18 cellular contexts compared by ENCODE assay signal in genomic region chr2:112643488-112643887, GRCh38. TPM values are rescaled to one million over a fixed set of nuclear protein-coding genes. Genes with fewer than 3 reads are reported as not detected.
A peak's percentile ranks its signal among the peaks of the same experiment; 100 is the strongest.
DNase-seq lines count a peak whose midpoint lies in the region; ATAC-seq and TF ChIP-seq lines count a peak whose summit lies in the region.
"Had no signal": no experiment of that assay in that cellular context is flagged by ENCODE, and none has a peak within 500 bp of the region (broad histone marks: within the 10 kb centered on the region; RNA-seq: fewer than 3 reads in every experiment).

No MANE protein-coding gene starts in this region.

- peaks cover 15% of the 10 kb centered on the region for H3K36me3 Mint-ChIP-seq in natural killer cell
- H3K36me3 Mint-ChIP-seq in natural killer cell treated with Interleukin-12 subunit alpha and Interleukin-12 subunit beta and Interleukin-15 and Interleukin-18, amount 100 ng/mL, for 72 hours = peaks cover 20% of the 10 kb centered on the region

- H3K27me3 ChIP-seq in adrenal gland = no peaks in the 10 kb centered on the region
- H3K27me3 ChIP-seq: MG63, thyroid gland had no signal

- whole genome bisulfite sequencing in adrenal gland, 4 donors = 77 to 87% (median 82%) methylated on average over 3 of the region's 3 CpGs
- WGBS in mesodermal cell (ENCODE audit: insufficient coverage in 2 of 2), 2 experiments = 69 to 81% methylated on average over 2 to 3 of the region's 3 CpGs

- H3K27ac Mint-ChIP-seq in natural killer cell = peak overlapping the region; percentile 89 to 91
- H3K27ac Mint-ChIP-seq in natural killer cell treated with Interleukin-12 subunit alpha and Interleukin-12 subunit beta and Interleukin-15 and Interleukin-18, amount 100 ng/mL, for 72 hours = peak overlapping the region in 1 of 2 donors; percentile 76
- H3K27ac Mint-ChIP-seq: GM23338 had no signal

- H3K9me3 ChIP-seq in adrenal gland (replicated peaks in 1 of 3) (no peaks in the 10 kb centered on the region), mesodermal cell (ENCODE audit: control insufficient read depth, low read length) (no peaks in the 10 kb centered on the region)
- H3K9me3 ChIP-seq: MG63, thyroid gland had no signal

- H3K27me3 Mint-ChIP-seq in natural killer cell (ENCODE audit: low read depth in 2 of 2) = no peaks in the 10 kb centered on the region
- H3K27me3 Mint-ChIP-seq in natural killer cell treated with Interleukin-12 subunit alpha and Interleukin-12 subunit beta and Interleukin-15 and Interleukin-18, amount 100 ng/mL, for 72 hours = no peaks in the 10 kb centered on the region

- H3K4me3 ChIP-seq in adrenal gland = no peak overlapping the region
- no peak overlapping the region for H3K4me3 ChIP-seq in mesodermal cell (ENCODE audit: extremely low read depth, insufficient read depth, low read length, poor library complexity, severe bottlenecking)
- H3K4me3 ChIP-seq: MG63, thyroid gland had no signal

- intact Hi-C loops in natural killer cell (cut with micrococcal nuclease) (no loop called here), adrenal gland (cut with DNase I) (no loop called here)

- no peak overlapping the region for H3K4me3 Mint-ChIP-seq in natural killer cell
- no peak overlapping the region for H3K4me3 Mint-ChIP-seq in natural killer cell treated with Interleukin-12 subunit alpha and Interleukin-12 subunit beta and Interleukin-15 and Interleukin-18, amount 100 ng/mL, for 72 hours

- DNase-seq in natural killer cell (no peak), adrenal gland (peak in 1 of 7 donors; percentile 16)
- DNase-seq in natural killer cell treated with Interleukin-12 subunit alpha and Interleukin-12 subunit beta and Interleukin-15 and Interleukin-18, amount 100 ng/mL, for 72 hours (ENCODE audit: low spot score) = no peak
- DNase-seq: activated CD4-positive, CD25-positive, alpha-beta regulatory T cell treated with anti-CD3 and anti-CD28 coated beads, Interleukin-2, amount 50 U/mL, for 72 hours; cerebellar nuclear complex; DMS 273 treated with DMSO at 0.1 percent for 48 hours; MG63; NCI-H2029; NCI-H524; retina; stimulated activated CD4-positive, alpha-beta T cell treated with anti-CD3 and anti-CD28 coated beads, Interleukin-2, amount 100 ng/mL, for 48 hours; thyroid gland had no signal

- ATAC-seq in natural killer cell (no peak), GM18511 (IDR thresholded peaks at IDR 0.05; ENCODE audit: unreplicated experiment) (no peak), GM18517 (IDR thresholded peaks at IDR 0.05; ENCODE audit: unreplicated experiment) (no peak), GM19397 (IDR thresholded peaks at IDR 0.05; ENCODE audit: unreplicated experiment) (no peak), HG03196 (IDR thresholded peaks at IDR 0.05; ENCODE audit: unreplicated experiment) (no peak)
- no peak for ATAC-seq in natural killer cell treated with Interleukin-12 subunit alpha and Interleukin-12 subunit beta and Interleukin-15 and Interleukin-18, amount 100 ng/mL, for 72 hours
- ATAC-seq: GM23338 had no signal

- H3K27ac ChIP-seq in adrenal gland (peak overlapping the region in 3 of 5 donors; percentile 30 to 98 (median 97)), mesodermal cell (ENCODE audit: low read depth, low read length, severe bottlenecking) (peak overlapping the region; percentile 24)

- no peaks in the 10 kb centered on the region for H3K9me3 Mint-ChIP-seq in natural killer cell
- no peaks in the 10 kb centered on the region for H3K9me3 Mint-ChIP-seq in natural killer cell treated with Interleukin-12 subunit alpha and Interleukin-12 subunit beta and Interleukin-15 and Interleukin-18, amount 100 ng/mL, for 72 hours
- H3K9me3 Mint-ChIP-seq: GM23338 had no signal

- TF ChIP-seq CTCF in natural killer cell (IDR thresholded peaks at IDR 0.05) (no peak), adrenal gland (IDR thresholded peaks at IDR 0.05) (no peak)

- peaks cover 0 to 2% of the 10 kb centered on the region in 2 donors for H3K36me3 ChIP-seq in adrenal gland (replicated peaks in 1 of 2)
- H3K36me3 ChIP-seq in mesodermal cell (ENCODE audit: control insufficient read depth, insufficient read depth, low read length) = peaks cover 19% of the 10 kb centered on the region

- H3K4me1 Mint-ChIP-seq in natural killer cell = peaks cover 67 to 70% of the 10 kb centered on the region in 2 donors
- H3K4me1 Mint-ChIP-seq in natural killer cell treated with Interleukin-12 subunit alpha and Interleukin-12 subunit beta and Interleukin-15 and Interleukin-18, amount 100 ng/mL, for 72 hours (ENCODE audit: low read depth in 2 of 2) = peaks cover 59 to 61% of the 10 kb centered on the region in 2 donors

- TF ChIP-seq POLR2A in adrenal gland (IDR thresholded peaks at IDR 0.05) = no peak

- peaks cover 17 to 30% of the 10 kb centered on the region in 2 donors for H3K4me1 ChIP-seq in adrenal gland (replicated peaks in 1 of 2)
- H3K4me1 ChIP-seq in mesodermal cell (ENCODE audit: control insufficient read depth, insufficient read depth, low read length, poor library complexity, severe bottlenecking) = peaks cover 57% of the 10 kb centered on the region

RNA-seq across cellular contexts. Expression of gene SLC20A1, which starts 2.3 kb away (rescaled TPM):
- 100 to 1,000 TPM; 193 to 241 (median 233) TPM for total RNA-seq in natural killer cell
- 100 to 1,000 TPM; 125 to 168 TPM for total RNA-seq in natural killer cell treated with Interleukin-12 subunit alpha and Interleukin-12 subunit beta and Interleukin-15 and Interleukin-18, amount 100 ng/mL, for 72 hours
- total RNA-seq in adrenal gland = 10 to 100 TPM in 6 of 8 donors, 1 to 10 TPM in 2; 6.9 to 24.8 (median 19.5) TPM
- 10 to 100 TPM; 14.1 to 23.8 (median 20.8) TPM for polyA plus RNA-seq in adrenal gland
- 115 TPM for polyA plus RNA-seq in mesodermal cell (2013, experiment 1 of 2)
- 83.7 TPM for polyA plus RNA-seq in mesodermal cell (2013, experiment 2 of 2)

RNA-seq across cellular contexts. Expression of gene CHCHD5, which starts 59.1 kb away (rescaled TPM):
- total RNA-seq in natural killer cell (10 to 100 TPM; 21.9 to 24.1 (median 22.4) TPM), adrenal gland (10 to 100 TPM; 19.1 to 56.5 (median 35.9) TPM)
- total RNA-seq in natural killer cell treated with Interleukin-12 subunit alpha and Interleukin-12 subunit beta and Interleukin-15 and Interleukin-18, amount 100 ng/mL, for 72 hours = 10 to 100 TPM; 22.0 to 25.7 TPM
- polyA plus RNA-seq in adrenal gland = 10 to 100 TPM in 2 of 3 donors, 1 to 10 TPM in 1; 8.9 to 34.3 (median 29.9) TPM
- polyA plus RNA-seq in mesodermal cell (2013, experiment 1 of 2) = 41.8 TPM
- 33.4 TPM for polyA plus RNA-seq in mesodermal cell (2013, experiment 2 of 2)

Comparison
In these comparisons a context has a peak if more than half of its experiments do, and no peak if none do; other contexts are left out.
1. RNA of gene SLC20A1, which starts 2.3 kb away (total RNA-seq): 193 to 241 TPM in natural killer cell and 125 to 168 TPM in natural killer cell treated with Interleukin-12 subunit alpha and Interleukin-12 subunit beta and Interleukin-15 and Interleukin-18, amount 100 ng/mL, for 72 hours; 6.9 to 24.8 TPM in adrenal gland; every median in the first group is over 4 times any median in the second.